1 cellular context compared by ENCODE assay signal in the genomic region with DNA sequence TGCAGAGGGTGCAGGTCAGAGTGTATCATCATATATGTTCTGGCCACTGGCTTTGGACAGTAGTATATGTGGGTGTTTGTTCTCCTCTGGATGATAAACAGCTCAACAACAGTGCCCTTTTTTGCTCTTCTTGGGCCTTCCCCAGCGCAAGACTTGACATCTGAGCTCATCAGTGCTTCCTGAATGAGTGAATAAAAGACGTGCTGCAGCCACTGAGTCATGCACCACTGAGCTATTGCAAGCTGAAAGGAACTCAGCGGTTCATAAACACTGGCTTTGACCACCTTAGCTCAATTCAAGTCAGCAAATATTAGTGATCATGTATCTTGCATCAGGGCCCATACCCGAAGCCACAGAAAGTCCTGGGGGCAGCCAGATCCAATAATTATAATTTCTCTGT.
TF ChIP-seq lines count a peak whose summit lies in the region.

No MANE protein-coding gene starts in this region.

TF ChIP-seq in IMR-90, 13 proteins besides CTCF, POLR2A, EP300 and RAD21 (continued from another document):
- TF ChIP-seq, protein P1, sequence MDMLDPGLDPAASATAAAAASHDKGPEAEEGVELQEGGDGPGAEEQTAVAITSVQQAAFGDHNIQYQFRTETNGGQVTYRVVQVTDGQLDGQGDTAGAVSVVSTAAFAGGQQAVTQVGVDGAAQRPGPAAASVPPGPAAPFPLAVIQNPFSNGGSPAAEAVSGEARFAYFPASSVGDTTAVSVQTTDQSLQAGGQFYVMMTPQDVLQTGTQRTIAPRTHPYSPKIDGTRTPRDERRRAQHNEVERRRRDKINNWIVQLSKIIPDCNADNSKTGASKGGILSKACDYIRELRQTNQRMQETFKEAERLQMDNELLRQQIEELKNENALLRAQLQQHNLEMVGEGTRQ (IDR thresholded peaks at IDR 0.05; ENCODE audit: low read depth, low read length), result no peak
- TF ChIP-seq NFE2L2 (IDR thresholded peaks at IDR 0.05; ENCODE audit: low read depth, low read length) (peak; percentile 28; the same call in 1 of the 2 replicates), BHLHE40 (IDR thresholded peaks at IDR 0.05; ENCODE audit: low read depth, low read length) (peak; percentile 62), MAFK (IDR thresholded peaks at IDR 0.05; ENCODE audit: low read depth, low read length) (peak; percentile 80), FOS (IDR thresholded peaks at IDR 0.05; ENCODE audit: low read depth, low read length) (peak; percentile 82)
